9 cellular contexts compared by ENCODE assay signal in the genomic region with DNA sequence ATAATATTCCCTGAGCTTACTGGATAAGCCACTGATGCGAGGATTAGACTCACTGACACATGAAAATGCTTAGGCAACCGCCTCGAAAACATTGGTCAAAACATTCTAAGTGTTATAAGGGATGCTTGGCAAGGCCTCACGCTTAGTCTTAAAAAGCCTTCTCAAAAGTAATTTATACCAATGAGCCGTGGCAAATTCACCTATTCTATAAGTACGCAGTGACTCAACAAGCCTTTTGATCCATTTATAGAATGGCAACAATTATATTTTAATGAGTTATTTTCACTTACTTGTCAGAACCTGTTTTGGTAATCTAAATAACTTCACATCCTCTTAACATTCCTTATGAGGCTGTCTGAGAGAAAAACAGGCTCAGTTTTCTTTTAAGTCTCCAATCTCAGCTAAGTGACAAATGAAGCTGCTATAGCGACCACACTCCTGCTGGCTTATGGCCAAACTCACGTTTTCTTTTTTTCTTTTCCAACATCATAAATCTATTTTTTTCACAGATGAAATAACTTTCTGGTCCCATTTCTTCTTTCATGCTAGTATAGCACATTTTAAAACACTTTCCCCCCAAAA.
DNase-seq lines count a peak whose midpoint lies in the region; ATAC-seq and TF ChIP-seq lines count a peak whose summit lies in the region.
"Had no signal": no experiment of that assay in that cellular context is flagged by ENCODE, and none has a peak within 500 bp of the region (broad histone marks: within the 10 kb centered on the region; RNA-seq: fewer than 3 reads in every experiment).

No MANE protein-coding gene starts in this region.

- H3K4me3 Mint-ChIP-seq in T-helper 17 cell: peak overlapping the region; percentile 98
- peak overlapping the region; percentile 83 for H3K4me3 Mint-ChIP-seq in glutamatergic neuron (ENCODE audit: unreplicated experiment)

- no peak for TF ChIP-seq POLR2A in spleen (IDR thresholded peaks at IDR 0.05)

- peak overlapping the region; percentile 100 for H3K27ac Mint-ChIP-seq in T-helper 17 cell
- H3K27ac Mint-ChIP-seq in glutamatergic neuron (ENCODE audit: unreplicated experiment): no peak overlapping the region

- DNase-seq in NCI-H2029 treated with DMSO at 0.1 percent for 48 hours (lab: John Stamatoyannopoulos, UW): peak; percentile 12
- DNase-seq in NCI-H2029 (lab: John Stamatoyannopoulos, UW): no peak
- no peak for DNase-seq in T-helper 17 cell
- DNase-seq in glutamatergic neuron: no peak
- no peak for DNase-seq in spleen
- DNase-seq in ecto neural progenitor cell (ENCODE audit: low spot score): no peak
- no peak for DNase-seq in HPDE6-E6E7 (ENCODE audit: extremely low spot score)
- DNase-seq in SIG-M5 (lab: John Stamatoyannopoulos, UW): no peak

- intact Hi-C loops in spleen (cut with DNase I; ENCODE audit: low total_unique reads): no loop called here

- H3K4me3 ChIP-seq in spleen: peak overlapping the region; percentile 14 to 70 (median 36)
- H3K4me3 ChIP-seq: K562 had no signal

- no peaks in the 10 kb centered on the region for H3K9me3 Mint-ChIP-seq in glutamatergic neuron (ENCODE audit: unreplicated experiment)

- H3K27me3 ChIP-seq in spleen (replicated peaks in 1 of 7): no peaks in the 10 kb centered on the region

- no peaks in the 10 kb centered on the region for H3K27me3 Mint-ChIP-seq in T-helper 17 cell
- H3K27me3 Mint-ChIP-seq in glutamatergic neuron (ENCODE audit: unreplicated experiment): no peaks in the 10 kb centered on the region

- no peaks in the 10 kb centered on the region for H3K9me3 ChIP-seq in T-helper 17 cell (ENCODE audit: control insufficient read depth, low read length, poor library complexity, severe bottlenecking)
- H3K9me3 ChIP-seq in spleen: no peaks in the 10 kb centered on the region

- 48 to 61% (median 52%) methylated on average over 8 of the region's 8 CpGs for WGBS in spleen, 5 donors

- TF ChIP-seq CTCF in glutamatergic neuron (IDR thresholded peaks at IDR 0.05; ENCODE audit: partially characterized antibody, unreplicated experiment) (no peak), spleen (IDR thresholded peaks at IDR 0.05 in 8 of 11, conservative IDR thresholded peaks at IDR 0.05 in 3 of 11) (no peak)

- peaks cover 17 to 81% (median 54%) of the 10 kb centered on the region in 6 donors for H3K4me1 ChIP-seq in spleen

- H3K36me3 ChIP-seq in spleen: no peaks in the 10 kb centered on the region

- peaks cover 6% of the 10 kb centered on the region for H3K36me3 Mint-ChIP-seq in T-helper 17 cell (ENCODE audit: low read depth)
- H3K36me3 Mint-ChIP-seq in glutamatergic neuron (ENCODE audit: unreplicated experiment): no peaks in the 10 kb centered on the region

- peaks cover 45% of the 10 kb centered on the region for H3K4me1 Mint-ChIP-seq in T-helper 17 cell
- peaks cover 26% of the 10 kb centered on the region for H3K4me1 Mint-ChIP-seq in glutamatergic neuron (ENCODE audit: low read depth, unreplicated experiment)

- ATAC-seq in T-helper 17 cell: no peak
- ATAC-seq: K562 had no signal

- H3K27ac ChIP-seq in spleen: peak overlapping the region; percentile 42 to 88 (median 79)
